Comparison of ENCODE assay signal across 24 cellular contexts in genomic region chr4:79626102-79626501, GRCh38.
DNase-seq lines count a peak whose midpoint lies in the region; ATAC-seq, FAIRE-seq and TF ChIP-seq lines count a peak whose summit lies in the region.
"Had no signal": no experiment of that assay in that cellular context is flagged by ENCODE, and none has a peak within 500 bp of the region (broad histone marks: within the 10 kb centered on the region; RNA-seq: fewer than 3 reads in every experiment).

No MANE protein-coding gene starts in this region.

- dilution Hi-C loops in keratinocyte (cut with MboI; ENCODE audit: extremely low pct_ligation_motif_present, low sequenced_read_pairs): no loop called here

- no peaks in the 10 kb centered on the region for H3K9me1 ChIP-seq in keratinocyte (ENCODE audit: control insufficient read depth, extremely low read depth, insufficient read depth, low read length)

- no peak for TF ChIP-seq EP300 in suprapubic skin (IDR thresholded peaks at IDR 0.05)
- TF ChIP-seq EP300 in upper lobe of left lung (IDR thresholded peaks at IDR 0.05): no peak

- no peak for FAIRE-seq in keratinocyte (lab: Jason Lieb, UNC)
- FAIRE-seq: endometrium, GM19239 had no signal

- H3K4me3 ChIP-seq in SJSA1 (peak overlapping the region; percentile 10), keratinocyte (ENCODE audit: control insufficient read depth in 2 of 3, extremely low read depth in 1 of 3, insufficient read depth in 2 of 3, low read depth in 1 of 3, low read length in 3 of 3) (peak overlapping the region in 2 of 3 experiments; percentile 23 to 45), suprapubic skin (peak overlapping the region; percentile 10), upper lobe of left lung (no peak overlapping the region)
- H3K4me3 ChIP-seq: colonic mucosa, Peyer's patch had no signal

- 37% methylated on average over 5 of the region's 5 CpGs for WGBS in suprapubic skin
- 67 to 74% methylated on average over 5 of the region's 5 CpGs for WGBS in upper lobe of left lung, 2 donors

- H3K4me1 ChIP-seq in SJSA1 (replicated peaks): no peaks in the 10 kb centered on the region
- no peaks in the 10 kb centered on the region for H3K4me1 ChIP-seq in keratinocyte (ENCODE audit: control insufficient read depth, extremely low read depth, insufficient read depth, low read length)
- peaks cover 18% of the 10 kb centered on the region for H3K4me1 ChIP-seq in suprapubic skin
- H3K4me1 ChIP-seq in upper lobe of left lung: no peaks in the 10 kb centered on the region
- H3K4me1 ChIP-seq: colonic mucosa, foreskin keratinocyte, Peyer's patch had no signal

- H3K27me3 ChIP-seq in SJSA1 (replicated peaks) (no peaks in the 10 kb centered on the region), keratinocyte (ENCODE audit: control insufficient read depth, extremely low read depth, insufficient read depth, low read length) (no peaks in the 10 kb centered on the region), suprapubic skin (no peaks in the 10 kb centered on the region), upper lobe of left lung (no peaks in the 10 kb centered on the region)
- H3K27me3 ChIP-seq: BE2C, colonic mucosa, foreskin keratinocyte, Peyer's patch, stomach had no signal

- no peak overlapping the region for H3K27ac ChIP-seq in SJSA1
- no peak overlapping the region for H3K27ac ChIP-seq in keratinocyte (ENCODE audit: control insufficient read depth, insufficient read depth, low read length)
- H3K27ac ChIP-seq in suprapubic skin: no peak overlapping the region
- no peak overlapping the region for H3K27ac ChIP-seq in upper lobe of left lung
- H3K27ac ChIP-seq: 22Rv1, colonic mucosa, foreskin keratinocyte, Peyer's patch had no signal

- TF ChIP-seq POLR2A in suprapubic skin (IDR thresholded peaks at IDR 0.05): no peak
- no peak for TF ChIP-seq POLR2A in upper lobe of left lung (IDR thresholded peaks at IDR 0.05)

- no peaks in the 10 kb centered on the region for H4K20me1 ChIP-seq in keratinocyte (ENCODE audit: control insufficient read depth, extremely low read depth, insufficient read depth, low read length)

- H2AFZ ChIP-seq in keratinocyte (ENCODE audit: control insufficient read depth, low read length): peak overlapping the region; percentile 74

- no peak overlapping the region for H3K9ac ChIP-seq in keratinocyte (ENCODE audit: control insufficient read depth, extremely low read depth, insufficient read depth, low read length)

- no peaks in the 10 kb centered on the region for H3K9me3 ChIP-seq in SJSA1 (replicated peaks)
- no peaks in the 10 kb centered on the region for H3K9me3 ChIP-seq in keratinocyte (ENCODE audit: control insufficient read depth, low read depth, low read length)
- no peaks in the 10 kb centered on the region for H3K9me3 ChIP-seq in suprapubic skin
- H3K9me3 ChIP-seq in upper lobe of left lung: no peaks in the 10 kb centered on the region
- H3K9me3 ChIP-seq: BE2C, colonic mucosa, Peyer's patch, stomach had no signal

- peak overlapping the region; percentile 66 for H3K4me2 ChIP-seq in keratinocyte (ENCODE audit: control insufficient read depth, extremely low read depth, insufficient read depth, low read depth, low read length)

- DNase-seq in DMS 273 (lab: John Stamatoyannopoulos, UW; ENCODE audit: unreplicated experiment) (peak; percentile 40), DMS 273 treated with DMSO at 0.1 percent for 48 hours (lab: John Stamatoyannopoulos, UW) (no peak), SJSA1 (ENCODE audit: low read depth in 1 of 2, low spot score in 2 of 2) (no peak), keratinocyte (ENCODE audit: low read depth, low spot score) (no peak), suprapubic skin (ENCODE audit: low spot score in 2 of 2) (no peak), upper lobe of left lung (no peak)
- DNase-seq in stimulated activated CD4-positive, alpha-beta T cell treated with anti-CD3 and anti-CD28 coated beads, Interleukin-1b, Interleukin-23, amount 100 ng/mL, for 48 hours: no peak
- DNase-seq: activated CD4-positive, alpha-beta T cell treated with anti-CD3 and anti-CD28 coated beads, Interleukin-2, amount 10 ng/mL, durations not matched to agents 24 days and 14 days; activated gamma-delta T cell treated with Interleukin-2 at 50 U/mL for 16 hours; BE2C; colonic mucosa; foreskin keratinocyte; HCEC 1CT; left colon; NCI-H1048; NCI-H526 treated with DMSO at 0.1 percent for 48 hours; occipital lobe; Peyer's patch; stimulated activated CD4-positive, alpha-beta T cell treated with anti-CD3 and anti-CD28 coated beads, Interleukin-2, amount 100 ng/mL, for 48 hours; stomach had no signal

- H3K36me3 ChIP-seq in SJSA1: no peaks in the 10 kb centered on the region
- no peaks in the 10 kb centered on the region for H3K36me3 ChIP-seq in keratinocyte (ENCODE audit: control insufficient read depth in 2 of 2, extremely low read depth in 1 of 2, insufficient read depth in 2 of 2, low read length in 2 of 2)
- H3K36me3 ChIP-seq in suprapubic skin: no peaks in the 10 kb centered on the region
- no peaks in the 10 kb centered on the region for H3K36me3 ChIP-seq in upper lobe of left lung
- H3K36me3 ChIP-seq: BE2C, colonic mucosa, Peyer's patch, stomach had no signal

- ATAC-seq in upper lobe of left lung (ENCODE audit: low FRiP score in 2 of 2): no peak
- no peak for ATAC-seq in HG02840 (IDR thresholded peaks at IDR 0.05; ENCODE audit: low FRiP score, unreplicated experiment)
- ATAC-seq: foreskin keratinocyte, left colon had no signal

- no peak for TF ChIP-seq CTCF in keratinocyte (optimal IDR thresholded peaks at IDR 0.05 in 1 of 3, IDR thresholded peaks at IDR 0.05 in 1 of 3, conservative IDR thresholded peaks at IDR 0.05 in 1 of 3; ENCODE audit: extremely low read depth in 1 of 3, insufficient read depth in 2 of 3, low read length in 3 of 3)
- no peak for TF ChIP-seq CTCF in suprapubic skin (IDR thresholded peaks at IDR 0.05)
- TF ChIP-seq CTCF in upper lobe of left lung (IDR thresholded peaks at IDR 0.05): no peak

- no peaks in the 10 kb centered on the region for H3K79me2 ChIP-seq in keratinocyte (ENCODE audit: control insufficient read depth, insufficient read depth, low read length)

Comparison
In these comparisons a context has a peak if more than half of its experiments do, and no peak if none do; other contexts are left out.
1. H3K4me3 ChIP-seq: peak in SJSA1 (single experiment), keratinocyte (2 of 3) and suprapubic skin (single experiment); none in upper lobe of left lung (0 of 4).